21 cellular contexts compared by ENCODE assay signal in the genomic region with DNA sequence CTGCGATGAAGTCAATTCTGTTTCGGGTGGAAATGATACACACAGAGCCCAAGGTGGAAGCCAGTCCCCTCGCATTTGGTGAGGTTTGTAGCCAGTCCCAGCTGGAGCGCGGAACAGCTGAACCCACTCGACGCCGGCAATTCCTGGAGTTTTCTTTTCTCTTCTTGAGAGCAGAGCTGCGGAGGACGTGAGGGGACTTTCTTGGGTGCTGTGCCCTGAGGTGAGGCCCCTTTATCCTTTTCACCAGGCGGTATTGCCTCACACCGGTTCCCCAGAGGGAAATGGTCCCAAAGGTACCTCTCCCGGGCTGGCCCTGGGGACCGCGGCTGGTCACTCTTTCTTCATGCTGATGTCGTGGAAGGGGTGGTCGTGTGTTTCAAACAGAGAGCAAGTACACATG.
"Had no signal": no experiment of that assay in that cellular context is flagged by ENCODE, and none has a peak within 500 bp of the region (broad histone marks: within the 10 kb centered on the region; RNA-seq: fewer than 3 reads in every experiment).

No MANE protein-coding gene starts in this region.

- H3K27ac ChIP-seq: breast epithelium, hepatocyte, tibial nerve had no signal

- H3K36me3 Mint-ChIP-seq: activated naive CD8-positive, alpha-beta T cell treated with anti-CD3 and anti-CD28 coated beads, Interleukin-2, amount 10 ng/mL, durations not matched to agents 7 days and 5 days; immature natural killer cell; T-cell had no signal

- H3K27ac Mint-ChIP-seq: activated naive CD4-positive, alpha-beta T cell treated with anti-CD3 and anti-CD28 coated beads for 36 hours; activated naive CD8-positive, alpha-beta T cell treated with anti-CD3 and anti-CD28 coated beads, Interleukin-2, amount 10 ng/mL, durations not matched to agents 7 days and 5 days; activated T-cell treated with anti-CD3 and anti-CD28 coated beads, Interleukin-2, amount 50 U/mL, for 72 hours; immature natural killer cell; nephron progenitor cell; stimulated activated naive CD8-positive, alpha-beta T cell treated with anti-CD3 and anti-CD28 coated beads, Interleukin-15, Interleukin-2, amounts not matched to agents 100 ng/mL and 50 ng/mL, for 24 hours; T-cell had no signal

- H3K9me3 ChIP-seq: breast epithelium, mucosa of descending colon, tibial nerve had no signal

- H3K27me3 Mint-ChIP-seq: activated naive CD8-positive, alpha-beta T cell treated with anti-CD3 and anti-CD28 coated beads, Interleukin-2, amount 10 ng/mL, durations not matched to agents 7 days and 5 days; stimulated activated naive CD8-positive, alpha-beta T cell treated with anti-CD3 and anti-CD28 coated beads, Interleukin-15, Interleukin-2, amounts not matched to agents 100 ng/mL and 50 ng/mL, for 24 hours had no signal

- H3K4me3 ChIP-seq: hepatocyte, mucosa of descending colon had no signal

- H3K36me3 ChIP-seq: breast epithelium, tibial nerve had no signal

- H3K27me3 ChIP-seq: breast epithelium, hepatocyte, tibial nerve had no signal

- H3K4me1 Mint-ChIP-seq: activated naive CD8-positive, alpha-beta T cell treated with anti-CD3 and anti-CD28 coated beads, Interleukin-2, amount 10 ng/mL, durations not matched to agents 7 days and 5 days; immature natural killer cell; T-cell had no signal

- H3K4me3 Mint-ChIP-seq: activated naive CD4-positive, alpha-beta T cell treated with anti-CD3 and anti-CD28 coated beads for 36 hours; activated naive CD8-positive, alpha-beta T cell treated with anti-CD3 and anti-CD28 coated beads, Interleukin-2, amount 10 ng/mL, durations not matched to agents 7 days and 5 days; activated T-cell treated with anti-CD3 and anti-CD28 coated beads, Interleukin-2, amount 50 U/mL, for 72 hours; immature natural killer cell; nephron progenitor cell; stimulated activated naive CD8-positive, alpha-beta T cell treated with anti-CD3 and anti-CD28 coated beads, Interleukin-15, Interleukin-2, amounts not matched to agents 100 ng/mL and 50 ng/mL, for 24 hours; T-cell had no signal

- DNase-seq: activated CD4-positive, alpha-beta T cell treated with anti-CD3 and anti-CD28 coated beads for 1 hour; activated effector memory CD4-positive, alpha-beta T cell treated with Interleukin-2 at 50 U/mL for 16 hours; activated naive CD4-positive, alpha-beta T cell treated with anti-CD3 and anti-CD28 coated beads for 36 hours; activated naive CD8-positive, alpha-beta T cell treated with anti-CD3 and anti-CD28 coated beads, Interleukin-2, amount 10 ng/mL, durations not matched to agents 7 days and 5 days; activated T-cell treated with anti-CD3 and anti-CD28 coated beads, Interleukin-2, amount 50 U/mL, for 72 hours; amniotic stem cell; cerebellar nuclear complex; effector CD4-positive, alpha-beta T cell; glutamatergic neuron; immature natural killer cell; mucosa of descending colon; nephron progenitor cell; retina; stimulated activated CD4-positive, alpha-beta T cell treated with anti-CD3 and anti-CD28 coated beads, Interleukin-12 subunit alpha, Interleukin-12 subunit beta, amount 100 ng/mL, for 4 hours; substantia nigra; T-cell had no signal

- ATAC-seq: activated T-cell treated with anti-CD3 and anti-CD28 coated beads, Interleukin-2, amount 50 U/mL, for 72 hours; esophagus mucosa; mucosa of descending colon; T-cell had no signal

- H3K9me3 Mint-ChIP-seq: activated naive CD4-positive, alpha-beta T cell treated with anti-CD3 and anti-CD28 coated beads for 36 hours; activated naive CD8-positive, alpha-beta T cell treated with anti-CD3 and anti-CD28 coated beads, Interleukin-2, amount 10 ng/mL, durations not matched to agents 7 days and 5 days; immature natural killer cell; stimulated activated naive CD8-positive, alpha-beta T cell treated with anti-CD3 and anti-CD28 coated beads, Interleukin-15, Interleukin-2, amounts not matched to agents 100 ng/mL and 50 ng/mL, for 24 hours; T-cell had no signal

- H3K4me1 ChIP-seq: breast epithelium had no signal
